ENCODE assay signal across 8 cellular contexts in genomic region chr6:130293800-130294199, GRCh38.
A peak's percentile ranks its signal among the peaks of the same experiment; 100 is the strongest.
DNase-seq lines count a peak whose midpoint lies in the region; ATAC-seq, FAIRE-seq and TF ChIP-seq lines count a peak whose summit lies in the region.

No MANE protein-coding gene starts in this region.

- H3K27me3 ChIP-seq in SK-N-SH (ENCODE audit: insufficient read depth) (no peaks in the 10 kb centered on the region), colonic mucosa (no peaks in the 10 kb centered on the region)

- intact Hi-C loops in colonic mucosa (cut with DNase I), result no loop called here

- WGBS in A549 (ENCODE audit: missing lambda C conversion rate), result 21% methylated on average over 3 of the region's 3 CpGs
- WGBS in SK-N-SH (ENCODE audit: low lambda C conversion rate), result 40% methylated on average over 3 of the region's 3 CpGs

- ATAC-seq in A549 (peak; percentile 96 to 98), HG03039 (IDR thresholded peaks at IDR 0.05; ENCODE audit: unreplicated experiment) (peak; percentile 59)
- ATAC-seq in naive thymus-derived CD8-positive, alpha-beta T cell, result peak; percentile 48 to 62

- no peaks in the 10 kb centered on the region for H3K9me2 ChIP-seq in SK-N-SH

- no peak overlapping the region for H3K4me3 Mint-ChIP-seq in naive thymus-derived CD8-positive, alpha-beta T cell

- no peak for FAIRE-seq in A549 (lab: Jason Lieb, UNC)

- no peak for TF ChIP-seq POLR2A in A549 (IDR thresholded peaks at IDR 0.05; ENCODE audit: low read length)

- TF ChIP-seq RAD21 in A549 (conservative IDR thresholded peaks at IDR 0.05 in 1 of 2, IDR thresholded peaks at IDR 0.05 in 1 of 2) (peak; percentile 61 to 68), SK-N-SH (IDR thresholded peaks at IDR 0.05; ENCODE audit: low read length) (peak; percentile 52)

- POLR2A ChIA-PET in A549 (lab: Yijun Ruan, JAX), result no interaction called here
- POLR2A ChIA-PET in SK-N-SH (lab: Yijun Ruan, JAX), result no interaction called here
- POLR2A ChIA-PET in naive thymus-derived CD8-positive, alpha-beta T cell (lab: Charles Lee), result no interaction called here

- TF ChIP-seq EP300 in A549 (IDR thresholded peaks at IDR 0.05), result no peak
- no peak for TF ChIP-seq EP300 in SK-N-SH (IDR thresholded peaks at IDR 0.05; ENCODE audit: borderline replicate concordance in 1 of 2, low read depth in 1 of 2, low read length in 1 of 2)

- TF ChIP-seq CTCF in A549 (IDR thresholded peaks at IDR 0.05), result peak; percentile 57
- peak; percentile 65 for TF ChIP-seq CTCF in GM12864 (IDR thresholded peaks at IDR 0.05; ENCODE audit: low read depth, low read length, missing control alignments)
- TF ChIP-seq CTCF in SK-N-SH (IDR thresholded peaks at IDR 0.05), result peak; percentile 75
- TF ChIP-seq CTCF in colonic mucosa (IDR thresholded peaks at IDR 0.05), result peak; percentile 41

- H3K27ac ChIP-seq in A549 (no peak overlapping the region), SK-N-SH (ENCODE audit: low read depth in 2 of 2, low read length in 1 of 2) (peak overlapping the region in 1 of 2 experiments; percentile 24; a peak in 1 of 4 replicates), colonic mucosa (no peak overlapping the region)

- no peak overlapping the region for H3K4me2 ChIP-seq in A549
- H3K4me2 ChIP-seq in SK-N-SH, result no peak overlapping the region

- H3K9me3 ChIP-seq in A549 (no peaks in the 10 kb centered on the region), SK-N-SH (peaks cover 6% of the 10 kb centered on the region; the same call in 1 of the 2 replicates), colonic mucosa (no peaks in the 10 kb centered on the region)

- H3K9ac ChIP-seq in SK-N-SH (no peak overlapping the region), colonic mucosa (ENCODE audit: low read depth in 2 of 2, low read length in 2 of 2) (no peak overlapping the region)

- no peaks in the 10 kb centered on the region; the same call in 1 of the 2 replicates for H3K79me2 ChIP-seq in SK-N-SH (ENCODE audit: insufficient read depth)

- H3K9me3 Mint-ChIP-seq in naive thymus-derived CD8-positive, alpha-beta T cell, result peaks cover 0 to 7% (median 2%) of the 10 kb centered on the region in 9 donors

- no peaks in the 10 kb centered on the region for H3K4me1 Mint-ChIP-seq in naive thymus-derived CD8-positive, alpha-beta T cell

- CTCF ChIA-PET in A549 (lab: Yijun Ruan, JAX), result interaction anchor here (0.7 to 0.9 kb wide), 5 partner anchors 17 to 481 kb away, joined by 3 to 5 read pairs (median 3); no protein-coding TSS in a partner anchor
- CTCF ChIA-PET in SK-N-SH (lab: Yijun Ruan, JAX), result interaction anchor here (0.6 to 1.5 kb wide), 4 partner anchors 9 to 490 kb away, joined by 3 to 4 read pairs (median 3); no protein-coding TSS in a partner anchor

- H3K27ac Mint-ChIP-seq in naive thymus-derived CD8-positive, alpha-beta T cell, result peak overlapping the region in 1 of 10 donors; percentile 26

- H3K4me1 ChIP-seq in A549 (no peaks in the 10 kb centered on the region), SK-N-SH (ENCODE audit: control insufficient read depth in 1 of 2, insufficient read depth in 2 of 2, low read depth in 1 of 2, low read length in 1 of 2) (no peaks in the 10 kb centered on the region), colonic mucosa (no peaks in the 10 kb centered on the region)

- peaks cover 0 to 4% (median 0%) of the 10 kb centered on the region in 5 donors for H3K27me3 Mint-ChIP-seq in naive thymus-derived CD8-positive, alpha-beta T cell

- no peak overlapping the region for H3K4me3 ChIP-seq in A549
- H3K4me3 ChIP-seq in GM12864 (ENCODE audit: low read depth, low read length), result no peak overlapping the region
- no peak overlapping the region for H3K4me3 ChIP-seq in SK-N-SH (ENCODE audit: low read depth in 2 of 2, low read length in 1 of 2)
- H3K4me3 ChIP-seq in colonic mucosa, result no peak overlapping the region

- H2AFZ ChIP-seq in SK-N-SH (ENCODE audit: low read depth), result no peak overlapping the region

- peaks cover 6% of the 10 kb centered on the region for H3F3A ChIP-seq in SK-N-SH (replicated peaks; ENCODE audit: insufficient read depth)

- H3K36me3 Mint-ChIP-seq in naive thymus-derived CD8-positive, alpha-beta T cell, result no peaks in the 10 kb centered on the region

- no peaks in the 10 kb centered on the region for H4K20me1 ChIP-seq in SK-N-SH (ENCODE audit: insufficient read depth)

- H3K36me3 ChIP-seq in SK-N-SH (replicated peaks in 1 of 2; ENCODE audit: control insufficient read depth in 1 of 2, insufficient read depth in 2 of 2, low read length in 1 of 2) (no peaks in the 10 kb centered on the region), colonic mucosa (no peaks in the 10 kb centered on the region)

- DNase-seq in A549 (ENCODE audit: low read depth in 1 of 2, low spot score in 1 of 2) (peak; percentile 46 to 67), GM12864 (ENCODE audit: low read depth) (peak; percentile 27), SK-N-SH (peak; percentile 11), colonic mucosa (peak; percentile 28), T1000 (lab: John Stamatoyannopoulos, UW) (no peak), NCI-H1436 (lab: John Stamatoyannopoulos, UW) (no peak)
- DNase-seq in naive thymus-derived CD8-positive, alpha-beta T cell, result peak in 7 of 10 donors; percentile 6 to 51 (median 29)

TF ChIP-seq in A549, 52 proteins besides CTCF, POLR2A, EP300 and RAD21:
- TF ChIP-seq FOXS1 (CRISPR knock-in tag; IDR thresholded peaks at IDR 0.05) (no peak), PBX3 (IDR thresholded peaks at IDR 0.05) (no peak), KDM1A (IDR thresholded peaks at IDR 0.05; ENCODE audit: low read depth) (no peak), BHLHE40 (IDR thresholded peaks at IDR 0.05; ENCODE audit: low read depth, low read length) (no peak), HOXB13 (CRISPR knock-in tag; IDR thresholded peaks at IDR 0.05; ENCODE audit: low read depth) (no peak), SMC3 (IDR thresholded peaks at IDR 0.05) (peak; percentile 69), BCL3 (IDR thresholded peaks at IDR 0.05) (no peak)

TF ChIP-seq in SK-N-SH, 30 proteins besides CTCF, POLR2A, EP300 and RAD21:
- TF ChIP-seq NRF1 (IDR thresholded peaks at IDR 0.05; ENCODE audit: low read depth, low read length), result no peak
- TF ChIP-seq IRF3 (IDR thresholded peaks at IDR 0.05; ENCODE audit: low read depth, low read length), result no peak
- peak; percentile 58 for TF ChIP-seq SMC3 (IDR thresholded peaks at IDR 0.05; ENCODE audit: low read depth, low read length)
- no peak for TF ChIP-seq FOXJ3 (CRISPR knock-in tag; IDR thresholded peaks at IDR 0.05)

Comparison
In these comparisons a context has a peak if more than half of its experiments do, and no peak if none do; other contexts are left out.
1. DNase-seq: peak in A549 (2 of 2), GM12864 (single experiment), SK-N-SH (single experiment), colonic mucosa (single experiment) and naive thymus-derived CD8-positive, alpha-beta T cell (7 of 10); none in T1000 (single experiment) and NCI-H1436 (single experiment).
2. Of the 12 proteins assayed by ChIP-seq in both A549 and SK-N-SH: peak only in A549: none; only in SK-N-SH: none; in both: CTCF, RAD21 and SMC3; in neither: 9.
3. Peak in every context shown above with its lines, with median percentiles within 50 percentile points of each other: ATAC-seq and CTCF ChIP-seq.